Comparison of ENCODE assay signal across 12 cellular contexts in the genomic region with DNA sequence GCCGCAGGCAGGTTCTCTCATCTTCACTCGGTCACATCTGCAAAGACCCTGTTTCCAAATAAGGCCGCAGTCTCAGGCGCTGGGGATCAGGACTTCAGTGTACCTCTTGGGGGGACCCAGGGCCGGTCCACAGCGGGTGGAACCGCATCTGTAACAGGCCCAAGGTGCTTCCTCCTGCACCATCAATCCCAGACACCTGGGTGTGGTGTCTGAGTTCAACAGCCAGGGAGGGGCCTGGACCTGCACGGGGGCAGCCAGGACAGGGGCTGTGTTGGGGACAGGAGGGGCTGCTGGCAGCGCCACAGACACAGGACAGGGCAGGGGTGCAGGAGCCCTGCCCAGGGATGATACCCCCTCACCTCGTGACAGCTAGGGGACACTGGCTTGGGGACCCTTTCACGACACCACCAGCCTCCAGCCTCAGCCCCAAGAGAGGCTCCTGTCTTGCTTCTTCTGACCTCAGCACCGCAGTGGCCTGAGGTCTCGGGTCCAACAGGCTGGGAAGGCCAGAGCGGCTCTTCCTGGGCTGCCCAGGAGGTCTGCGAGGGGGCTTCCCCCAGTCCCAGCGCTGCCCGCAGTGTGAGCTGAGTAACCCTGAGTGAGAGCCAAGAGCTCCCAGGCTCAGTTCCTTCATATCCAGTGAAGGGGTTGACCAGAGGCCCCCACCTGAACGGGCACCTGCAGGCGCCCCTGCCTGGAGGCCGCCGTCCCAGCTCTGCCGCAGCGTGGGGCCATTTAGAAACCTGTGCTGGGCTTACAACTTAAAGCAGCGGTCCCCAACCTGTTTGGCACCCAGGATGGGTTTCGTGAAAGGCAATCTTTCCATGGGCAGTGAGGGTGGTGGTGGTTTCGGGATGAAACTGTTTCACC. TPM values are rescaled to one million over a fixed set of nuclear protein-coding genes. Genes with fewer than 3 reads are reported as not detected.
DNase-seq lines count a peak whose midpoint lies in the region; ATAC-seq and TF ChIP-seq lines count a peak whose summit lies in the region.
"Had no signal": no experiment of that assay in that cellular context is flagged by ENCODE, and none has a peak within 500 bp of the region (broad histone marks: within the 10 kb centered on the region; RNA-seq: fewer than 3 reads in every experiment).

No MANE protein-coding gene starts in this region.

- no peak for TF ChIP-seq CTCF in AG04450 (IDR thresholded peaks at IDR 0.05; ENCODE audit: low read depth, low read length)
- TF ChIP-seq CTCF in PC-3 (conservative IDR thresholded peaks at IDR 0.05; ENCODE audit: low read depth, low read length), result no peak

- ATAC-seq in PC-3 (no peak), esophagus mucosa (peak; percentile 25), GM18511 (IDR thresholded peaks at IDR 0.05; ENCODE audit: unreplicated experiment) (no peak)

- H2BK5ac ChIP-seq in neuronal stem cell (ENCODE audit: low read length), result peak overlapping the region; percentile 62

- H3K4me2 ChIP-seq in PC-3 (ENCODE audit: low read length), result peak overlapping the region; percentile 97
- H3K4me2 ChIP-seq in neuronal stem cell (ENCODE audit: insufficient read depth, low read length, poor library complexity, severe bottlenecking), result peak overlapping the region; percentile 95

- WGBS in neuronal stem cell (ENCODE audit: extremely low coverage in 2 of 2, insufficient read length in 2 of 2, insufficient replicate concordance in 1 of 2), 2 donors, result no CpG with 5 or more reads among the region's 26 CpGs

- H3K27ac ChIP-seq in AG04450 (ENCODE audit: low read depth, low read length), result no peak overlapping the region
- H3K27ac ChIP-seq in PC-3 (ENCODE audit: low read length), result peak overlapping the region; percentile 90
- H3K27ac ChIP-seq in neuronal stem cell (replicated peaks; ENCODE audit: low read length), result no peak overlapping the region
- no peak overlapping the region for H3K27ac ChIP-seq in effector memory CD4-positive, alpha-beta T cell (ENCODE audit: insufficient read depth, low read length, poor library complexity, severe bottlenecking)

- POLR2A ChIA-PET in AG04450 (lab: Yijun Ruan, JAX), result interaction anchor here (1.6 kb wide), 1 partner anchor 30 kb away, joined by 8 read pairs; the partner anchor contains the start of gene BAHCC1
- POLR2A ChIA-PET in PC-3 (lab: Charles Lee; ENCODE audit: unreplicated experiment), result interaction anchor here (0.5 to 1.5 kb wide), 7 partner anchors 15 to 108 kb away, joined by 3 to 10 read pairs (median 4); no protein-coding TSS in a partner anchor

- peak overlapping the region; percentile 32 for H3K14ac ChIP-seq in neuronal stem cell (ENCODE audit: low read length)

- CTCF ChIA-PET in AG04450 (lab: Charles Lee), result interaction anchor here (1.4 kb wide), 1 partner anchor 120 kb away, joined by 6 read pairs; no protein-coding TSS in a partner anchor
- CTCF ChIA-PET in PC-3 (lab: Charles Lee), result interaction anchor here (1.5 kb wide), 1 partner anchor 120 kb away, joined by 4 read pairs; no protein-coding TSS in a partner anchor

- no peaks in the 10 kb centered on the region for H3K9me2 ChIP-seq in PC-3 (replicated peaks; ENCODE audit: low read length)

- H3K36me3 ChIP-seq in PC-3 (ENCODE audit: low read depth, low read length) (no peaks in the 10 kb centered on the region), neuronal stem cell (replicated peaks in 1 of 2; ENCODE audit: control insufficient read depth in 2 of 2, insufficient read depth in 2 of 2, low read length in 2 of 2) (no peaks in the 10 kb centered on the region)
- H3K36me3 ChIP-seq in effector memory CD4-positive, alpha-beta T cell (ENCODE audit: control insufficient read depth, insufficient read depth, low read length), result no peaks in the 10 kb centered on the region
- H3K36me3 ChIP-seq: thyroid gland had no signal

- intact Hi-C loops in PC-3 (cut with micrococcal nuclease), result loop anchor here (1.0 to 5.0 kb wide), 3 partner anchors 18 to 67 kb away; partner anchors contain the start of genes BAHCC1 and SLC38A10

- peak overlapping the region; percentile 95 for H2AK5ac ChIP-seq in neuronal stem cell (ENCODE audit: low read depth, low read length)

- H3F3A ChIP-seq in PC-3 (ENCODE audit: low read length, unreplicated experiment), result no peaks in the 10 kb centered on the region

- H2AFZ ChIP-seq in PC-3 (ENCODE audit: low read length) (no peak overlapping the region), neuronal stem cell (ENCODE audit: low read length) (peak overlapping the region; percentile 87)

- peaks cover 10% of the 10 kb centered on the region for H3K27me3 ChIP-seq in AG04450 (ENCODE audit: control insufficient read depth, insufficient read depth, low read length)
- no peaks in the 10 kb centered on the region for H3K27me3 ChIP-seq in PC-3 (ENCODE audit: low read length)
- H3K27me3 ChIP-seq in neuronal stem cell (ENCODE audit: control insufficient read depth in 3 of 3, insufficient read depth in 3 of 3, low read depth in 1 of 3, low read length in 3 of 3), result peaks cover 0 to 52% (median 9%) of the 10 kb centered on the region in 3 experiments
- peaks cover 29% of the 10 kb centered on the region for H3K27me3 ChIP-seq in effector memory CD4-positive, alpha-beta T cell (replicated peaks; ENCODE audit: control insufficient read depth, insufficient read depth, low read length, poor library complexity, severe bottlenecking)
- H3K27me3 ChIP-seq: thyroid gland had no signal

- BruUV-seq in PC-3 (replicated peaks; lab: Mats Ljungman, UMichigan), result no TSS peak

- no peak overlapping the region for H2BK12ac ChIP-seq in neuronal stem cell (ENCODE audit: low read length)

- H2BK15ac ChIP-seq in neuronal stem cell (ENCODE audit: low read length), result peak overlapping the region; percentile 97

- peaks cover 2% of the 10 kb centered on the region for H3K79me1 ChIP-seq in neuronal stem cell (ENCODE audit: low read depth, low read length)

- no peaks in the 10 kb centered on the region for H3K79me2 ChIP-seq in PC-3 (ENCODE audit: low read length)

- H4K8ac ChIP-seq in neuronal stem cell (ENCODE audit: low read depth, low read length), result no peak overlapping the region

- peak overlapping the region; percentile 42 for H2BK120ac ChIP-seq in neuronal stem cell (ENCODE audit: low read depth, low read length)

- DNase-seq in AG04450 (ENCODE audit: low read depth, low spot score), result no peak
- DNase-seq in PC-3, result no peak
- no peak for DNase-seq in neuronal stem cell (ENCODE audit: low spot score)
- no peak for DNase-seq in effector memory CD4-positive, alpha-beta T cell
- no peak for DNase-seq in retina
- no peak for DNase-seq in SKM-1 treated with dmso at 0.1 percent for 144 hours (lab: John Stamatoyannopoulos, UW; ENCODE audit: unreplicated experiment)
- DNase-seq: KBM-7, NCI-H2171, T-helper 9 cell had no signal

- H3K4me3 ChIP-seq in AG04450 (ENCODE audit: low read depth, low read length), result peak overlapping the region; percentile 48; the same call in 1 of the 2 replicates
- peak overlapping the region; percentile 67 for H3K4me3 ChIP-seq in PC-3 (ENCODE audit: low read length)
- H3K4me3 ChIP-seq in neuronal stem cell (ENCODE audit: low read length in 2 of 2), result no peak overlapping the region
- H3K4me3 ChIP-seq in effector memory CD4-positive, alpha-beta T cell (ENCODE audit: insufficient read depth, low read depth, low read length, poor library complexity, severe bottlenecking), result no peak overlapping the region
- H3K4me3 ChIP-seq: thyroid gland had no signal

- peaks cover 37% of the 10 kb centered on the region for H3K4me1 ChIP-seq in PC-3 (ENCODE audit: insufficient read depth, low read length)
- peaks cover 6 to 11% of the 10 kb centered on the region in 2 donors for H3K4me1 ChIP-seq in neuronal stem cell (ENCODE audit: control insufficient read depth in 2 of 2, insufficient read depth in 1 of 2, low read depth in 1 of 2, low read length in 2 of 2)
- H3K4me1 ChIP-seq in effector memory CD4-positive, alpha-beta T cell (ENCODE audit: control insufficient read depth, insufficient read depth, low read length, poor library complexity, severe bottlenecking), result peaks cover 14% of the 10 kb centered on the region

- H3K9me3 ChIP-seq in AG04450 (ENCODE audit: control insufficient read depth, insufficient read depth, low read length) (no peaks in the 10 kb centered on the region; the same call in 1 of the 2 replicates), PC-3 (ENCODE audit: low read length) (no peaks in the 10 kb centered on the region), neuronal stem cell (replicated peaks in 1 of 2; ENCODE audit: control insufficient read depth in 2 of 2, insufficient read depth in 1 of 2, low read depth in 1 of 2, low read length in 2 of 2) (no peaks in the 10 kb centered on the region)
- no peaks in the 10 kb centered on the region for H3K9me3 ChIP-seq in effector memory CD4-positive, alpha-beta T cell (ENCODE audit: control insufficient read depth, low read length)
- H3K9me3 ChIP-seq: thyroid gland had no signal

- H4K91ac ChIP-seq in neuronal stem cell (ENCODE audit: low read depth, low read length, poor library complexity), result no peak overlapping the region

- peak overlapping the region; percentile 3 for H3K23ac ChIP-seq in neuronal stem cell (ENCODE audit: low read depth, low read length, poor library complexity)

- peak overlapping the region; percentile 92 for H3K18ac ChIP-seq in neuronal stem cell (ENCODE audit: low read length)

- no peaks in the 10 kb centered on the region for H4K20me1 ChIP-seq in PC-3 (ENCODE audit: low read length)

- peak overlapping the region; percentile 18 for H3K4ac ChIP-seq in neuronal stem cell (ENCODE audit: low read length)

- H3K9ac ChIP-seq in PC-3 (ENCODE audit: low read length) (peak overlapping the region; percentile 28; the same call in 1 of the 2 replicates), neuronal stem cell (ENCODE audit: low read depth, low read length, poor library complexity) (no peak overlapping the region)

RNA-seq across cellular contexts. Expression of gene BAHCC1, which starts 30.7 kb away (rescaled TPM):
- polyA plus RNA-seq in AG04450 (2011; rRNA removed), result 1.3 and 2.5 TPM in 2 replicates
- 3.3 and 6.3 TPM in 2 replicates for polyA minus RNA-seq in AG04450 (2011; rRNA and poly(A)+ RNA removed)
- 9.9 and 16.9 TPM in 2 replicates for total RNA-seq in PC-3 (2014; rRNA removed)
- 4.2 TPM for total RNA-seq in esophagus mucosa
- polyA plus RNA-seq in neuronal stem cell (2013, experiment 1 of 2), result 15.9 TPM
- 17.5 TPM for polyA plus RNA-seq in neuronal stem cell (2013, experiment 2 of 2)

Comparison
In these comparisons a context has a peak if more than half of its experiments do, and no peak if none do; other contexts are left out.
1. H3K4me3 ChIP-seq: peak in AG04450 (single experiment) and PC-3 (single experiment); none in neuronal stem cell (0 of 2) and effector memory CD4-positive, alpha-beta T cell (single experiment).